8 cellular contexts compared by ENCODE assay signal in the genomic region with DNA sequence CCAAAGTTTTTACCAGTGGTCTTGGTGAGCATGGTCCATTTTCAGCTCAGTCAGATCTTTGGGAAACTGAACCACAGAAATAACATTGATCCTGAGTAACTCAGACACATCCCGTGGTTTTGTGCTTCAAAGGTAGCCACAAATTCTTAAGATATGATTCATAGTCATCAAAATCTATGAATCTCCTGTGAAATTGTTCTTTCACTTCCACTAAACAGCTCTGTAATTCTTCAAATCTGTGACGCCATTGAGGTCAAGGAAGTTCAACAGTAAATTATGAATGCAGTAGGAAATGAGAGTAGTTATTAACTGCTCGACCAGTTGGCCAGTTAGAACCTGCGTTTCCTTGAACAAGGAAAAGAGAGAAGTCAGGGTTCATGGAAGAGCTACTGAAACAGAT.
A peak's percentile ranks its signal among the peaks of the same experiment; 100 is the strongest.
DNase-seq lines count a peak whose midpoint lies in the region; ATAC-seq and TF ChIP-seq lines count a peak whose summit lies in the region.

No MANE protein-coding gene starts in this region.

- H3K27ac ChIP-seq in hepatocyte = peak overlapping the region; percentile 31

- DNase-seq in EL (peak; percentile 96), RKO (ENCODE audit: low spot score) (peak; percentile 63), hepatocyte (ENCODE audit: low spot score) (no peak), midbrain (lab: John Stamatoyannopoulos, UW) (no peak), Right ventricle myocardium inferior (ENCODE audit: missing footprints) (no peak), posterior vena cava (ENCODE audit: low spot score) (no peak)
- DNase-seq in activated CD4-positive, CD25-positive, alpha-beta regulatory T cell (lab: John Stamatoyannopoulos, UW) = no peak

- 58% methylated on average over 4 of the region's 4 CpGs for WGBS in hepatocyte (ENCODE audit: low lambda C conversion rate, missing lambda C conversion rate)

- H3K4me3 ChIP-seq in hepatocyte = no peak overlapping the region

- no peak for TF ChIP-seq CTCF in hepatocyte (IDR thresholded peaks at IDR 0.05; ENCODE audit: poor library complexity)

- H3K27me3 ChIP-seq in hepatocyte = no peaks in the 10 kb centered on the region

- intact Hi-C loops in Right ventricle myocardium inferior (cut with DNase I) = loop anchor here (5.0 kb wide), 3 partner anchors 40 to 145 kb away; partner anchors contain the start of gene IRS1
- intact Hi-C loops in posterior vena cava (cut with DNase I) = no loop called here

- H2AFZ ChIP-seq in hepatocyte = no peak overlapping the region

- H3K79me2 ChIP-seq in hepatocyte = no peaks in the 10 kb centered on the region

- ATAC-seq in HG02588 (IDR thresholded peaks at IDR 0.05; ENCODE audit: unreplicated experiment) (peak; percentile 42), Right ventricle myocardium inferior (no peak)

- peaks cover 22% of the 10 kb centered on the region for H3K4me1 ChIP-seq in hepatocyte (ENCODE audit: insufficient read depth)

- H3K36me3 ChIP-seq in hepatocyte (replicated peaks; ENCODE audit: insufficient read depth, low read depth) = no peaks in the 10 kb centered on the region

- H3K4me2 ChIP-seq in hepatocyte = no peak overlapping the region

- H3K9me3 ChIP-seq in hepatocyte (ENCODE audit: low read depth) = no peaks in the 10 kb centered on the region

- H4K20me1 ChIP-seq in hepatocyte (ENCODE audit: insufficient read depth, poor library complexity, severe bottlenecking) = no peaks in the 10 kb centered on the region

- no peaks in the 10 kb centered on the region for H3K9me2 ChIP-seq in hepatocyte (replicated peaks; ENCODE audit: insufficient read depth)

Comparison
In these comparisons a context has a peak if more than half of its experiments do, and no peak if none do; other contexts are left out.
1. DNase-seq: peak in EL (single experiment) and RKO (single experiment); none in hepatocyte (single experiment), activated CD4-positive, CD25-positive, alpha-beta regulatory T cell (0 of 4), midbrain (single experiment), Right ventricle myocardium inferior (single experiment) and posterior vena cava (single experiment).